Comparison of ENCODE assay signal across 2 cellular contexts in genomic region chr9:97848582-97849237, GRCh38.
TF ChIP-seq lines count a peak whose summit lies in the region.

No MANE protein-coding gene starts in this region.

TF ChIP-seq in SK-N-SH, 30 proteins besides CTCF, POLR2A, EP300 and RAD21 (continued from another document):
- no peak for TF ChIP-seq USF2 (IDR thresholded peaks at IDR 0.05; ENCODE audit: borderline replicate concordance, low read depth, low read length)
- TF ChIP-seq MAX (IDR thresholded peaks at IDR 0.05; ENCODE audit: low read depth), result no peak
- no peak for TF ChIP-seq POLR2AphosphoS5 (IDR thresholded peaks at IDR 0.05; ENCODE audit: low read depth, low read length)
- TF ChIP-seq RCOR1 (IDR thresholded peaks at IDR 0.05; ENCODE audit: low read length), result no peak
TF ChIP-seq in SK-N-SH: peak in this region for 0.

TF ChIP-seq in SK-N-SH treated with all-trans-retinoic acid at 6 μM for 48 hours, 23 proteins besides CTCF, POLR2A, EP300 and RAD21 (continued from another document):
- TF ChIP-seq, protein P1, sequence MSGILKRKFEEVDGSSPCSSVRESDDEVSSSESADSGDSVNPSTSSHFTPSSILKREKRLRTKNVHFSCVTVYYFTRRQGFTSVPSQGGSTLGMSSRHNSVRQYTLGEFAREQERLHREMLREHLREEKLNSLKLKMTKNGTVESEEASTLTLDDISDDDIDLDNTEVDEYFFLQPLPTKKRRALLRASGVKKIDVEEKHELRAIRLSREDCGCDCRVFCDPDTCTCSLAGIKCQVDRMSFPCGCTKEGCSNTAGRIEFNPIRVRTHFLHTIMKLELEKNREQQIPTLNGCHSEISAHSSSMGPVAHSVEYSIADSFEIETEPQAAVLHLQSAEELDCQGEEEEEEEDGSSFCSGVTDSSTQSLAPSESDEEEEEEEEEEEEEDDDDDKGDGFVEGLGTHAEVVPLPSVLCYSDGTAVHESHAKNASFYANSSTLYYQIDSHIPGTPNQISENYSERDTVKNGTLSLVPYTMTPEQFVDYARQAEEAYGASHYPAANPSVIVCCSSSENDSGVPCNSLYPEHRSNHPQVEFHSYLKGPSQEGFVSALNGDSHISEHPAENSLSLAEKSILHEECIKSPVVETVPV (CRISPR knock-in tag; IDR thresholded peaks at IDR 0.05), result no peak
